ENCODE assay signal across 1 cellular context in genomic region chr4:156998500-156999174, GRCh38.
TF ChIP-seq lines count a peak whose summit lies in the region.

No MANE protein-coding gene starts in this region.

TF ChIP-seq in Ishikawa, 13 proteins besides CTCF, POLR2A, EP300 and RAD21:
- TF ChIP-seq FOXM1 (IDR thresholded peaks at IDR 0.05; ENCODE audit: borderline replicate concordance, low read depth) = no peak
- 0 out of 2 replicates have a peak, but pooled peaks have one; percentile 29 for TF ChIP-seq YY1 (IDR thresholded peaks at IDR 0.05; ENCODE audit: low read depth)
